In the genomic region with DNA sequence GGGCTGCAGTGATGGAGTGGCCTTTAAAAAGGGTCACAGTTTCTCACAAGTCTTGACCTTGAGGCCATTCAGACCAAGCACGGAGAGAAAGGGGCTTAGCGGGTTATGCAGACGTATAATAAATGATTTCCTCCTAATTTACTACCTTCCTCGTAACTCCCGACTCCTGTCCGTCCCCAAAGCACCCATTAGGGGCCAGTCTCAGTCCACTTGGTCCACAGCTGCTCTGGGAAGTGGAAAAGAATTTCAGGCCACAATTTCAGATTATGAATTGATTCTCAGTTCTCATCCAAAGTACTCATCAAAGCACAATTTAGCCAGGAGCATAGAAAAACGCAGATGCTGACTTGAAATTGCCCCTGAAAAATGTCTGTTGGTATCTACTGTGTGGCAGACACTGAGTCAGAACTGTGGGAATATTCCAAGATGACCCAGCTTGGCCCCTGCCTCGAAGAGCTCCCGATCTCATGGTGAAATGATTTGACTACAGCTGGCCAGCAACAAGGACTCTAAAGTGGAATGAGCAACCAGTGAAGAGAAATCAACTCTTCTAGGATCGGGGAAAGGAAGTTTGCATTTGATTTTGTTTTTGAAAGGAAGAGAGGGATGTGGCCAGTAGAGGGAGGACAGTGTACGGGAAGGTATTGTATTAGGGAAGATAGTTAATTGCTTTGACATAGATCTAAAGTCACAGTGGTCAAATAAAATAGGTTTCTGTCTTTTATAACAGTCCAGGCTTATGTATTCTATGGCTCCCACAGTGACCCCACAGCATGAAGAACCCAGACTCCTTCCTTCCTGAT, we compare ENCODE assay signal across 19 cellular contexts. TPM values are rescaled to one million over a fixed set of nuclear protein-coding genes. Genes with fewer than 3 reads are reported as not detected.
DNase-seq lines count a peak whose midpoint lies in the region; ATAC-seq, FAIRE-seq and TF ChIP-seq lines count a peak whose summit lies in the region.
"Had no signal": no experiment of that assay in that cellular context is flagged by ENCODE, and none has a peak within 500 bp of the region (broad histone marks: within the 10 kb centered on the region; RNA-seq: fewer than 3 reads in every experiment).

No MANE protein-coding gene starts in this region.

- H3K9me3 ChIP-seq in HepG2 (ENCODE audit: low read length) (no peaks in the 10 kb centered on the region), right lobe of liver (no peaks in the 10 kb centered on the region), gastroesophageal sphincter (no peaks in the 10 kb centered on the region), uterus (no peaks in the 10 kb centered on the region), Caco-2 (no peaks in the 10 kb centered on the region)

- no peak overlapping the region for H3K4me3 ChIP-seq in HepG2 (replicated peaks in 1 of 3; ENCODE audit: insufficient read depth in 1 of 3, low read depth in 2 of 3, low read length in 3 of 3)
- H3K4me3 ChIP-seq in right lobe of liver = no peak overlapping the region
- H3K4me3 ChIP-seq in gastroesophageal sphincter = no peak overlapping the region
- no peak overlapping the region for H3K4me3 ChIP-seq in uterus
- no peak overlapping the region for H3K4me3 ChIP-seq in dorsolateral prefrontal cortex
- no peak overlapping the region for H3K4me3 ChIP-seq in Caco-2 (ENCODE audit: low read depth, low read length)
- H3K4me3 ChIP-seq: SK-N-MC had no signal

- ATAC-seq in HepG2 (peak; percentile 34; the same call in 1 of the 3 replicates), right lobe of liver (no peak), gastroesophageal sphincter (no peak)
- ATAC-seq: activated CD4-positive, alpha-beta T cell treated with anti-CD3 and anti-CD28 coated beads for 36 hours; HCT116 had no signal

- H3K9me3 Mint-ChIP-seq in Caco-2 (ENCODE audit: unreplicated experiment) = no peaks in the 10 kb centered on the region
- H3K9me3 Mint-ChIP-seq: nephron progenitor cell had no signal

- 36% methylated on average over 11 of the region's 11 CpGs for WGBS in HepG2 (ENCODE audit: low lambda C conversion rate)
- 49% methylated on average over 9 of the region's 11 CpGs for WGBS in right lobe of liver (ENCODE audit: insufficient coverage, low coverage, low lambda C conversion rate, missing lambda C conversion rate)
- 29 to 41% methylated on average over 7 to 9 of the region's 11 CpGs for WGBS in gastroesophageal sphincter (ENCODE audit: low coverage in 1 of 2), 2 donors

- H3K9ac ChIP-seq in HepG2 (ENCODE audit: insufficient read depth, low read depth, low read length) = no peak overlapping the region

- no peak overlapping the region for H3K27ac Mint-ChIP-seq in Caco-2 (ENCODE audit: unreplicated experiment)
- H3K27ac Mint-ChIP-seq: activated CD4-positive, alpha-beta T cell treated with anti-CD3 and anti-CD28 coated beads for 36 hours; nephron progenitor cell had no signal

- no peaks in the 10 kb centered on the region for H3K4me1 Mint-ChIP-seq in Caco-2 (ENCODE audit: low read depth, unreplicated experiment)
- H3K4me1 Mint-ChIP-seq: activated CD4-positive, alpha-beta T cell treated with anti-CD3 and anti-CD28 coated beads for 36 hours; nephron progenitor cell had no signal

- BruUV-seq in HepG2 (replicated peaks; lab: Mats Ljungman, UMichigan) = no TSS peak
- no TSS peak for BruUV-seq in Caco-2 (replicated peaks; lab: Mats Ljungman, UMichigan)

- H3K36me3 ChIP-seq in HepG2 (replicated peaks in 1 of 2; ENCODE audit: control insufficient read depth in 1 of 2, insufficient read depth in 2 of 2, low read length in 2 of 2) = no peaks in the 10 kb centered on the region
- no peaks in the 10 kb centered on the region for H3K36me3 ChIP-seq in right lobe of liver
- no peaks in the 10 kb centered on the region for H3K36me3 ChIP-seq in gastroesophageal sphincter
- H3K36me3 ChIP-seq in uterus = no peaks in the 10 kb centered on the region
- no peaks in the 10 kb centered on the region for H3K36me3 ChIP-seq in Caco-2 (ENCODE audit: control insufficient read depth, insufficient read depth, low read length)

- H4K20me1 ChIP-seq in HepG2 (ENCODE audit: insufficient read depth, low read length) = no peaks in the 10 kb centered on the region

- FAIRE-seq in HepG2 (lab: Jason Lieb, UNC) = no peak
- FAIRE-seq: frontal cortex, HTR-8/SVneo had no signal

- H3K27me3 ChIP-seq in HepG2 (ENCODE audit: control insufficient read depth in 1 of 2, insufficient read depth in 2 of 2, low read length in 2 of 2) = 0 out of 5 replicates have a peak, but pooled peaks cover 0 to 7% of the 10 kb centered on the region in 2 experiments
- no peaks in the 10 kb centered on the region for H3K27me3 ChIP-seq in right lobe of liver
- peaks cover 12% of the 10 kb centered on the region for H3K27me3 ChIP-seq in gastroesophageal sphincter
- no peaks in the 10 kb centered on the region for H3K27me3 ChIP-seq in uterus
- peaks cover 0 to 11% (median 0%) of the 10 kb centered on the region in 45 donors for H3K27me3 ChIP-seq in dorsolateral prefrontal cortex
- H3K27me3 ChIP-seq in Caco-2 (replicated peaks; ENCODE audit: control insufficient read depth, insufficient read depth, low read length) = no peaks in the 10 kb centered on the region; the same call in 1 of the 2 replicates

- H3K4me2 ChIP-seq in HepG2 (ENCODE audit: low read depth, low read length) = no peak overlapping the region

- H2AFZ ChIP-seq in HepG2 (ENCODE audit: low read length) = no peak overlapping the region

- TF ChIP-seq CTCF in HepG2 (CRISPR knock-in tag; IDR thresholded peaks at IDR 0.05) (no peak), right lobe of liver (IDR thresholded peaks at IDR 0.05) (no peak), gastroesophageal sphincter (IDR thresholded peaks at IDR 0.05) (peak in 3 of 4 experiments; percentile 19 to 39 (median 32)), uterus (IDR thresholded peaks at IDR 0.05) (peak in 3 of 4 experiments; percentile 24 to 35 (median 29)), dorsolateral prefrontal cortex (IDR thresholded peaks at IDR 0.05 in 54 of 56, conservative IDR thresholded peaks at IDR 0.05 in 2 of 56; ENCODE audit: low read depth in 1 of 56, partially characterized antibody in 56 of 56) (peak in 17 of 56 donors; percentile 2 to 47 (median 17)), Caco-2 (IDR thresholded peaks at IDR 0.05; ENCODE audit: insufficient read depth in 1 of 2, low read depth in 1 of 2, low read length in 1 of 2, severe bottlenecking in 1 of 2, unreplicated experiment in 1 of 2) (peak in 1 of 2 experiments; percentile 8)

- no peak overlapping the region for H3K27ac ChIP-seq in HepG2 (ENCODE audit: extremely low read length, insufficient read depth, low read length)
- no peak overlapping the region for H3K27ac ChIP-seq in right lobe of liver
- H3K27ac ChIP-seq in gastroesophageal sphincter = no peak overlapping the region
- H3K27ac ChIP-seq in uterus = no peak overlapping the region
- no peak overlapping the region for H3K27ac ChIP-seq in dorsolateral prefrontal cortex
- H3K27ac ChIP-seq: SK-N-MC had no signal

- H3K36me3 Mint-ChIP-seq in Caco-2 (ENCODE audit: insufficient read depth, unreplicated experiment) = no peaks in the 10 kb centered on the region

- TF ChIP-seq POLR2A in HepG2 (IDR thresholded peaks at IDR 0.05; ENCODE audit: insufficient read depth in 1 of 2, low read depth in 2 of 2, low read length in 2 of 2) (no peak), right lobe of liver (IDR thresholded peaks at IDR 0.05) (no peak), gastroesophageal sphincter (IDR thresholded peaks at IDR 0.05) (no peak), uterus (IDR thresholded peaks at IDR 0.05) (no peak)

- TF ChIP-seq EP300 in HepG2 (IDR thresholded peaks at IDR 0.05; ENCODE audit: low read depth in 2 of 2, low read length in 2 of 2) = no peak
- TF ChIP-seq EP300 in HepG2 (CRISPR knock-in tag; IDR thresholded peaks at IDR 0.05; ENCODE audit: borderline replicate concordance) = no peak
- no peak for TF ChIP-seq EP300 in gastroesophageal sphincter (IDR thresholded peaks at IDR 0.05)

- DNase-seq in HepG2 (ENCODE audit: low spot score) = no peak
- DNase-seq in right lobe of liver = no peak
- peak; percentile 33 for DNase-seq in amniotic epithelial cell (ENCODE audit: low read depth)
- no peak for DNase-seq in uterus
- no peak for DNase-seq in activated effector memory CD4-positive, alpha-beta T cell treated with Interleukin-2 at 50 U/mL for 16 hours
- no peak for DNase-seq in dorsolateral prefrontal cortex
- DNase-seq in Caco-2 = no peak
- DNase-seq: ACHN; activated CD4-positive, alpha-beta T cell treated with anti-CD3 and anti-CD28 coated beads for 36 hours; activated naive CD4-positive, alpha-beta T cell treated with Interleukin-2 at 50 U/mL for 16 hours; NCI-H1694 treated with DMSO at 0.1 percent for 48 hours; NCI-H510A; nephron progenitor cell; T1000 had no signal

- in situ Hi-C loops in HepG2 (cut with HindIII; ENCODE audit: extremely low pct_ligation_motif_present, low pct_unique_long_range_greater_than_20kb) = no loop called here

- POLR2A ChIA-PET in HepG2 (lab: Yijun Ruan, JAX) = no interaction called here
- POLR2A ChIA-PET in Caco-2 (lab: Charles Lee) = no interaction called here

- H3K4me1 ChIP-seq in HepG2 (ENCODE audit: insufficient read depth, low read length) = no peaks in the 10 kb centered on the region
- H3K4me1 ChIP-seq in right lobe of liver = no peaks in the 10 kb centered on the region
- H3K4me1 ChIP-seq in gastroesophageal sphincter = peaks cover 0 to 7% (median 0%) of the 10 kb centered on the region in 3 donors
- no peaks in the 10 kb centered on the region for H3K4me1 ChIP-seq in uterus
- H3K4me1 ChIP-seq in Caco-2 = no peaks in the 10 kb centered on the region

- TF ChIP-seq RAD21 in HepG2 (CRISPR knock-in tag; IDR thresholded peaks at IDR 0.05) = no peak

- H3K79me2 ChIP-seq in HepG2 (ENCODE audit: insufficient read depth, low read length) = no peaks in the 10 kb centered on the region

- H3K4me3 Mint-ChIP-seq in Caco-2 (ENCODE audit: unreplicated experiment) = no peak overlapping the region
- H3K4me3 Mint-ChIP-seq: activated CD4-positive, alpha-beta T cell treated with anti-CD3 and anti-CD28 coated beads for 36 hours; nephron progenitor cell had no signal

- peaks cover 21% of the 10 kb centered on the region for H3K27me3 Mint-ChIP-seq in Caco-2 (ENCODE audit: insufficient read depth, unreplicated experiment)

- CTCF ChIA-PET in HepG2 (lab: Yijun Ruan, JAX; ENCODE audit: low intra/inter-chr PET ratio, low total read pairs) (no interaction called here), Caco-2 (lab: Charles Lee) (no interaction called here)

- intact Hi-C loops in HepG2 (cut with micrococcal nuclease; ENCODE audit: unreplicated experiment) = no loop called here
- intact Hi-C loops in right lobe of liver (cut with DNase I) = no loop called here
- intact Hi-C loops in uterus (cut with DNase I; ENCODE audit: low total_unique reads) = no loop called here
- intact Hi-C loops in dorsolateral prefrontal cortex (cut with DNase I) = loop anchor here in 1 of 2 donors (10.0 kb wide), 1 partner anchor 78 kb away; no protein-coding TSS in a partner anchor
- intact Hi-C loops in Caco-2 (cut with micrococcal nuclease; ENCODE audit: unreplicated experiment) = no loop called here

RNA-seq across cellular contexts. Expression of a gene that starts 15.2 kb away (rescaled TPM):
- total RNA-seq in HepG2 (2016; rRNA removed; fragmentation: Illumina TruSeq; extraction: Trizol) = 29.8 and 34.9 TPM in 2 replicates
- total RNA-seq in HepG2 (2016; cell fraction: cytosol; rRNA removed; fragmentation: Illumina TruSeq; extraction: Trizol; ENCODE audit: low read depth) = 13.7 and 15.4 TPM in 2 replicates
- 30.2 and 30.4 TPM in 2 replicates for total RNA-seq in HepG2 (2016; cell fraction: insoluble cytoplasmic fraction; rRNA removed; fragmentation: Illumina TruSeq; extraction: Trizol)
- total RNA-seq in HepG2 (2016; cell fraction: membrane; rRNA removed; fragmentation: Illumina TruSeq; extraction: Trizol) = 27.3 and 27.9 TPM in 2 replicates
- 24.3 and 27.8 TPM in 2 replicates for total RNA-seq in HepG2 (2016; cell fraction: nucleus; rRNA removed; fragmentation: Illumina TruSeq; extraction: Trizol)
- polyA plus RNA-seq in HepG2 (2011; rRNA removed) = 26.5 and 27.4 TPM in 2 replicates
- 24.8 and 26.8 TPM in 2 replicates for polyA plus RNA-seq in HepG2 (2011; cell fraction: cytosol; rRNA removed)
- polyA plus RNA-seq in HepG2 (2011; cell fraction: nucleus; rRNA removed) = 42.3 and 48.0 TPM in 2 replicates
- 16.4 and 17.0 TPM in 2 replicates for polyA plus RNA-seq in HepG2 (2012)
- polyA plus RNA-seq in HepG2 (2016; cell fraction: cytosol; fragmentation: Illumina TruSeq; extraction: Trizol; ENCODE audit: low read depth) = 1.8 and 1.9 TPM in 2 replicates
- polyA plus RNA-seq in HepG2 (2016; cell fraction: insoluble cytoplasmic fraction; fragmentation: Illumina TruSeq; extraction: Trizol; ENCODE audit: low read depth) = 23.6 and 32.2 TPM in 2 replicates
- polyA plus RNA-seq in HepG2 (2016; cell fraction: membrane; fragmentation: Illumina TruSeq; extraction: Trizol; ENCODE audit: low read depth) = 11.0 and 12.3 TPM in 2 replicates
- polyA plus RNA-seq in HepG2 (2016; cell fraction: nucleus; fragmentation: Illumina TruSeq; extraction: Trizol; ENCODE audit: insufficient read depth, low read depth) = 38.0 and 38.6 TPM in 2 replicates
- 14.2 and 74.6 TPM in 2 replicates for polyA minus RNA-seq in HepG2 (2011; rRNA and poly(A)+ RNA removed; ENCODE audit: low replicate concordance)
- 24.6 and 25.4 TPM in 2 replicates for polyA minus RNA-seq in HepG2 (2011; cell fraction: cytosol; rRNA and poly(A)+ RNA removed)
- polyA minus RNA-seq in HepG2 (2011; cell fraction: nucleus; rRNA and poly(A)+ RNA removed) = 34.6 and 38.4 TPM in 2 replicates
- total RNA-seq in right lobe of liver = 10 to 100 TPM in 2 of 6 experiments, 1 to 10 TPM in 4; 6.0 to 12.7 (median 7.2) TPM
- total RNA-seq in gastroesophageal sphincter = 10 to 100 TPM; 18.3 to 24.6 (median 20.4) TPM
- 10 to 100 TPM; 10.2 to 28.0 (median 17.5) TPM for total RNA-seq in uterus
- 10 to 100 TPM; 14.9 to 41.4 (median 27.2) TPM for total RNA-seq in dorsolateral prefrontal cortex
- total RNA-seq in Caco-2 (2022) = 40.1 and 40.2 TPM in 2 replicates

Comparison
In these comparisons a context has a peak if more than half of its experiments do, and no peak if none do; other contexts are left out.
1. CTCF ChIP-seq: peak in gastroesophageal sphincter (3 of 4) and uterus (3 of 4); none in HepG2 (single experiment) and right lobe of liver (0 of 4).